ENCODE assay signal across 10 cellular contexts in genomic region chr6:127606131-127606562, GRCh38. TPM values are rescaled to one million over a fixed set of nuclear protein-coding genes. Genes with fewer than 3 reads are reported as not detected.
A peak's percentile ranks its signal among the peaks of the same experiment; 100 is the strongest.
DNase-seq lines count a peak whose midpoint lies in the region; ATAC-seq, FAIRE-seq and TF ChIP-seq lines count a peak whose summit lies in the region.
"Had no signal": no experiment of that assay in that cellular context is flagged by ENCODE, and none has a peak within 500 bp of the region (broad histone marks: within the 10 kb centered on the region; RNA-seq: fewer than 3 reads in every experiment).

No MANE protein-coding gene starts in this region.

- peak; percentile 42 for ATAC-seq in stimulated activated naive CD8-positive, alpha-beta T cell treated with anti-CD3 and anti-CD28 coated beads, Interleukin-15, amount 100 ng/mL, for 72 hours
- ATAC-seq in stimulated activated naive CD8-positive, alpha-beta T cell treated with anti-CD3 and anti-CD28 coated beads, Interleukin-15, Interleukin-2, amounts not matched to agents 100 U/mL and 50 U/mL, for 24 hours, result no peak
- no peak for ATAC-seq in GM18520 (IDR thresholded peaks at IDR 0.05; ENCODE audit: unreplicated experiment)
- no peak for ATAC-seq in upper lobe of left lung (ENCODE audit: low FRiP score in 2 of 2)
- no peak for ATAC-seq in HG03039 (IDR thresholded peaks at IDR 0.05; ENCODE audit: unreplicated experiment)

- no peak overlapping the region for H3K27ac Mint-ChIP-seq in stimulated activated naive CD8-positive, alpha-beta T cell treated with anti-CD3 and anti-CD28 coated beads, Interleukin-15, amount 100 ng/mL, for 72 hours

- intact Hi-C loops in endothelial cell of umbilical vein (cut with micrococcal nuclease), result no loop called here

- H3K4me1 ChIP-seq in endothelial cell of umbilical vein (ENCODE audit: control insufficient read depth, extremely low read depth, insufficient read depth, low read length) (no peaks in the 10 kb centered on the region), upper lobe of left lung (no peaks in the 10 kb centered on the region)

- H3K36me3 ChIP-seq in endothelial cell of umbilical vein (ENCODE audit: control insufficient read depth in 2 of 2, extremely low read depth in 1 of 2, insufficient read depth in 2 of 2, low read length in 2 of 2) (no peaks in the 10 kb centered on the region), upper lobe of left lung (no peaks in the 10 kb centered on the region)

- H3K4me3 Mint-ChIP-seq in stimulated activated naive CD8-positive, alpha-beta T cell treated with anti-CD3 and anti-CD28 coated beads, Interleukin-15, amount 100 ng/mL, for 72 hours, result no peak overlapping the region

- CTCF ChIA-PET in endothelial cell of umbilical vein (lab: Charles Lee), result interaction anchor here (0.7 to 1.0 kb wide), 4 partner anchors 30 to 1764 kb away, joined by 4 to 14 read pairs (median 6); no protein-coding TSS in a partner anchor

- H3K9ac ChIP-seq in endothelial cell of umbilical vein (replicated peaks; ENCODE audit: extremely low read depth, insufficient read depth, low read length), result no peak overlapping the region

- H3K9me1 ChIP-seq in endothelial cell of umbilical vein (replicated peaks; ENCODE audit: control insufficient read depth, extremely low read depth, insufficient read depth, low read length), result no peaks in the 10 kb centered on the region

- DNase-seq in stimulated activated naive CD8-positive, alpha-beta T cell treated with anti-CD3 and anti-CD28 coated beads, Interleukin-15, amount 100 ng/mL, for 72 hours, result peak in 1 of 2 donors; percentile 7
- DNase-seq in stimulated activated naive CD8-positive, alpha-beta T cell treated with anti-CD3 and anti-CD28 coated beads, Interleukin-15, Interleukin-2, amounts not matched to agents 100 U/mL and 50 U/mL, for 24 hours, result no peak
- DNase-seq in NCI-H82 (lab: John Stamatoyannopoulos, UW) (peak; percentile 95), endothelial cell of umbilical vein (ENCODE audit: low read depth, low spot score) (peak; percentile 11), smooth muscle cell of the brain vasculature (ENCODE audit: low read depth, low spot score) (peak; percentile 15), upper lobe of left lung (no peak)

- H3K27ac ChIP-seq in endothelial cell of umbilical vein (ENCODE audit: insufficient read depth, low read depth, low read length), result no peak overlapping the region
- H3K27ac ChIP-seq in upper lobe of left lung, result no peak overlapping the region

- no TSS peak for BruUV-seq in endothelial cell of umbilical vein (replicated peaks; lab: Mats Ljungman, UMichigan)

- H3K4me3 ChIP-seq in endothelial cell of umbilical vein (replicated peaks in 1 of 3; ENCODE audit: insufficient read depth in 1 of 3, low read depth in 1 of 3, low read length in 3 of 3) (no peak overlapping the region), upper lobe of left lung (no peak overlapping the region)

- H2AFZ ChIP-seq in endothelial cell of umbilical vein (ENCODE audit: low read depth, low read length), result no peak overlapping the region

- peak; percentile 40 for FAIRE-seq in endothelial cell of umbilical vein (lab: Jason Lieb, UNC)
- FAIRE-seq: G401.6 had no signal

- H3K9me3 Mint-ChIP-seq in stimulated activated naive CD8-positive, alpha-beta T cell treated with anti-CD3 and anti-CD28 coated beads, Interleukin-15, amount 100 ng/mL, for 72 hours, result no peaks in the 10 kb centered on the region

- no peaks in the 10 kb centered on the region for H3K4me1 Mint-ChIP-seq in stimulated activated naive CD8-positive, alpha-beta T cell treated with anti-CD3 and anti-CD28 coated beads, Interleukin-15, amount 100 ng/mL, for 72 hours

- POLR2A ChIA-PET in endothelial cell of umbilical vein (lab: Charles Lee), result no interaction called here

- dilution Hi-C loops in endothelial cell of umbilical vein (cut with MboI; ENCODE audit: extremely low pct_ligation_motif_present, low sequenced_read_pairs), result no loop called here

- H3K4me2 ChIP-seq in endothelial cell of umbilical vein (ENCODE audit: insufficient read depth, low read length), result no peak overlapping the region

- H3K79me2 ChIP-seq in endothelial cell of umbilical vein (ENCODE audit: control insufficient read depth, insufficient read depth, low read length), result no peaks in the 10 kb centered on the region

- H3K27me3 Mint-ChIP-seq in stimulated activated naive CD8-positive, alpha-beta T cell treated with anti-CD3 and anti-CD28 coated beads, Interleukin-15, amount 100 ng/mL, for 72 hours, result no peaks in the 10 kb centered on the region

- TF ChIP-seq CTCF in endothelial cell of umbilical vein (IDR thresholded peaks at IDR 0.05; ENCODE audit: extremely low read depth in 1 of 2, insufficient read depth in 1 of 2, low read depth in 1 of 2, low read length in 2 of 2), result peak in 1 of 2 donors; percentile 6
- TF ChIP-seq CTCF in upper lobe of left lung (IDR thresholded peaks at IDR 0.05), result peak in 1 of 6 experiments; percentile 27

- H4K20me1 ChIP-seq in endothelial cell of umbilical vein (replicated peaks; ENCODE audit: control insufficient read depth, extremely low read depth, insufficient read depth, low read length), result no peaks in the 10 kb centered on the region

- H3K27me3 ChIP-seq in endothelial cell of umbilical vein (ENCODE audit: control insufficient read depth in 2 of 2, insufficient read depth in 2 of 2, low read length in 2 of 2), result peaks cover 3 to 7% of the 10 kb centered on the region in 2 experiments
- no peaks in the 10 kb centered on the region for H3K27me3 ChIP-seq in upper lobe of left lung

- WGBS in upper lobe of left lung, 2 donors, result 84% methylated on average over 3 of the region's 3 CpGs; no CpG with 5 or more reads in 1 of the 2 donors

- TF ChIP-seq POLR2A in endothelial cell of umbilical vein (IDR thresholded peaks at IDR 0.05; ENCODE audit: low read depth, low read length) (no peak), upper lobe of left lung (IDR thresholded peaks at IDR 0.05) (no peak)

- TF ChIP-seq EP300 in upper lobe of left lung (IDR thresholded peaks at IDR 0.05), result no peak

- H3K9me3 ChIP-seq in endothelial cell of umbilical vein (replicated peaks; ENCODE audit: control insufficient read depth, insufficient read depth, low read length) (no peaks in the 10 kb centered on the region), upper lobe of left lung (peaks cover 0 to 7% (median 3%) of the 10 kb centered on the region in 4 donors)

TF ChIP-seq in endothelial cell of umbilical vein, 7 proteins besides CTCF, POLR2A, EP300 and RAD21:
- no peak for TF ChIP-seq JUN (IDR thresholded peaks at IDR 0.05; ENCODE audit: borderline replicate concordance, insufficient read depth, insufficient read length, low read depth)
TF ChIP-seq in endothelial cell of umbilical vein: peak in this region for 0.

RNA-seq across cellular contexts. Expression of gene C6orf58, which starts 29.2 kb away (rescaled TPM):
- total RNA-seq in endothelial cell of umbilical vein (not detected in 2 replicates), upper lobe of left lung (not detected)
- not detected in 2 replicates for polyA plus RNA-seq in endothelial cell of umbilical vein
- polyA plus RNA-seq in endothelial cell of umbilical vein (2011; cell fraction: cytosol; rRNA removed), result 0.06 and 0.07 TPM in 2 replicates
- 0.11 and 0.13 TPM in 2 replicates for polyA plus RNA-seq in endothelial cell of umbilical vein (2011; cell fraction: nucleus; rRNA removed)
- polyA plus RNA-seq in endothelial cell of umbilical vein (2012), result not detected in 2 replicates
- polyA minus RNA-seq in endothelial cell of umbilical vein, result not detected in 2 replicates
- not detected for polyA minus RNA-seq in endothelial cell of umbilical vein (2011; cell fraction: cytosol; rRNA and poly(A)+ RNA removed)
- polyA minus RNA-seq in endothelial cell of umbilical vein (2011; cell fraction: nucleus; rRNA and poly(A)+ RNA removed), result not detected in 2 replicates
- total RNA-seq: skeletal muscle tissue had no signal

Comparison
In these comparisons a context has a peak if more than half of its experiments do, and no peak if none do; other contexts are left out.
1. DNase-seq: peak in NCI-H82 (single experiment), endothelial cell of umbilical vein (single experiment) and smooth muscle cell of the brain vasculature (single experiment); none in stimulated activated naive CD8-positive, alpha-beta T cell treated with anti-CD3 and anti-CD28 coated beads, Interleukin-15, Interleukin-2, amounts not matched to agents 100 U/mL and 50 U/mL, for 24 hours (single experiment) and upper lobe of left lung (0 of 2).